In the genomic region with DNA sequence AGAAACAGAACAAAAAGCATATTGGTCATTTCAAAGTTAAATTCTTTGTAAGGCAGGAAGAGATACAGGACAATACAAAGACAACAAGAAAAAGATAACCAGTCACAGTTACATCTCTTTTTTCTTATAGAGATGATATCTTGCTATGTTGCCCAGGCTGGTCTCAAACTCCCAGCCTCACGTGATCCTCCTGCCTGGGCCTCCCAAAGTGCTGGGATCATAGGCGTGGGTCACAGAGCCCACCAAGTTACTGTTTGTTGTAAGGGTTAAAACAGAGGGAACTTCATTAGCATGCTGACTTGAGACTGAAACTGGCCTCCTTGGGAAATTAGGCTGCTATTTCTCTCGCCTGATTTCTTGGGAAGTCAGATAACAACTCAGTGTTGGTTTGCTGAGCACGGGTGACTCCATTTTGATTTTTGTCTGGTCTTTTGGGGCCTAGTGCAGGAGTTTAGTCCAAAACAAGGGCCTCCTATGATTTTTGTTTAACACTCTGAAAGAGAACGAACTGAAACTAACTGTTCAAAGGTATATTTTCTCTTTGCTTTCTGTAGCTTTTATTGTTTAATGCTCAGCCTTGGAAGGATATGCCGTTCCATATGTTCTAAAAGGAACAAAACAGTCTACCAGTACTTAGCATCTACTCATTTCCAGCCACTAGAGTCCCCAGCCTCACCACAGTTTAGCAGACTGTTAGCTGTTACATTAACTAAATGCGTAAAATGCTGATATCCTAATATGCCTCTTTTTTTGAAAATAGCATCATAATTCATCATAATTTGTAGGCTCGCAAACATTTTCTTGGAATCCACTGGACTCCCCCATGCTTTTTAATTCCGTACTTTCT, we compare ENCODE assay signal across 1 cellular context.
A peak's percentile ranks its signal among the peaks of the same experiment; 100 is the strongest.
TF ChIP-seq lines count a peak whose summit lies in the region.

No MANE protein-coding gene starts in this region.

TF ChIP-seq in K562, 482 proteins besides CTCF, POLR2A, EP300 and RAD21 (continued from another document and continues in another):
- TF ChIP-seq, protein P1, sequence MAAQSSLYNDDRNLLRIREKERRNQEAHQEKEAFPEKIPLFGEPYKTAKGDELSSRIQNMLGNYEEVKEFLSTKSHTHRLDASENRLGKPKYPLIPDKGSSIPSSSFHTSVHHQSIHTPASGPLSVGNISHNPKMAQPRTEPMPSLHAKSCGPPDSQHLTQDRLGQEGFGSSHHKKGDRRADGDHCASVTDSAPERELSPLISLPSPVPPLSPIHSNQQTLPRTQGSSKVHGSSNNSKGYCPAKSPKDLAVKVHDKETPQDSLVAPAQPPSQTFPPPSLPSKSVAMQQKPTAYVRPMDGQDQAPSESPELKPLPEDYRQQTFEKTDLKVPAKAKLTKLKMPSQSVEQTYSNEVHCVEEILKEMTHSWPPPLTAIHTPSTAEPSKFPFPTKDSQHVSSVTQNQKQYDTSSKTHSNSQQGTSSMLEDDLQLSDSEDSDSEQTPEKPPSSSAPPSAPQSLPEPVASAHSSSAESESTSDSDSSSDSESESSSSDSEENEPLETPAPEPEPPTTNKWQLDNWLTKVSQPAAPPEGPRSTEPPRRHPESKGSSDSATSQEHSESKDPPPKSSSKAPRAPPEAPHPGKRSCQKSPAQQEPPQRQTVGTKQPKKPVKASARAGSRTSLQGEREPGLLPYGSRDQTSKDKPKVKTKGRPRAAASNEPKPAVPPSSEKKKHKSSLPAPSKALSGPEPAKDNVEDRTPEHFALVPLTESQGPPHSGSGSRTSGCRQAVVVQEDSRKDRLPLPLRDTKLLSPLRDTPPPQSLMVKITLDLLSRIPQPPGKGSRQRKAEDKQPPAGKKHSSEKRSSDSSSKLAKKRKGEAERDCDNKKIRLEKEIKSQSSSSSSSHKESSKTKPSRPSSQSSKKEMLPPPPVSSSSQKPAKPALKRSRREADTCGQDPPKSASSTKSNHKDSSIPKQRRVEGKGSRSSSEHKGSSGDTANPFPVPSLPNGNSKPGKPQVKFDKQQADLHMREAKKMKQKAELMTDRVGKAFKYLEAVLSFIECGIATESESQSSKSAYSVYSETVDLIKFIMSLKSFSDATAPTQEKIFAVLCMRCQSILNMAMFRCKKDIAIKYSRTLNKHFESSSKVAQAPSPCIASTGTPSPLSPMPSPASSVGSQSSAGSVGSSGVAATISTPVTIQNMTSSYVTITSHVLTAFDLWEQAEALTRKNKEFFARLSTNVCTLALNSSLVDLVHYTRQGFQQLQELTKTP (IDR thresholded peaks at IDR 0.05; ENCODE audit: low read depth in 1 of 2, partially characterized antibody in 2 of 2) = no peak
- TF ChIP-seq, protein P2, sequence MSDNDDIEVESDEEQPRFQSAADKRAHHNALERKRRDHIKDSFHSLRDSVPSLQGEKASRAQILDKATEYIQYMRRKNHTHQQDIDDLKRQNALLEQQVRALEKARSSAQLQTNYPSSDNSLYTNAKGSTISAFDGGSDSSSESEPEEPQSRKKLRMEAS (CRISPR knock-in tag; IDR thresholded peaks at IDR 0.05) = no peak
- TF ChIP-seq SP1 (CRISPR knock-in tag; IDR thresholded peaks at IDR 0.05) = 0 out of 2 replicates have a peak, but pooled peaks have one; percentile 17
- TF ChIP-seq, protein P3, sequence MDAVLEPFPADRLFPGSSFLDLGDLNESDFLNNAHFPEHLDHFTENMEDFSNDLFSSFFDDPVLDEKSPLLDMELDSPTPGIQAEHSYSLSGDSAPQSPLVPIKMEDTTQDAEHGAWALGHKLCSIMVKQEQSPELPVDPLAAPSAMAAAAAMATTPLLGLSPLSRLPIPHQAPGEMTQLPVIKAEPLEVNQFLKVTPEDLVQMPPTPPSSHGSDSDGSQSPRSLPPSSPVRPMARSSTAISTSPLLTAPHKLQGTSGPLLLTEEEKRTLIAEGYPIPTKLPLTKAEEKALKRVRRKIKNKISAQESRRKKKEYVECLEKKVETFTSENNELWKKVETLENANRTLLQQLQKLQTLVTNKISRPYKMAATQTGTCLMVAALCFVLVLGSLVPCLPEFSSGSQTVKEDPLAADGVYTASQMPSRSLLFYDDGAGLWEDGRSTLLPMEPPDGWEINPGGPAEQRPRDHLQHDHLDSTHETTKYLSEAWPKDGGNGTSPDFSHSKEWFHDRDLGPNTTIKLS (IDR thresholded peaks at IDR 0.05; ENCODE audit: borderline replicate concordance, low read depth) = no peak
- TF ChIP-seq SMAD4 (CRISPR knock-in tag; conservative IDR thresholded peaks at IDR 0.05) = peak; percentile 92
- TF ChIP-seq, protein P4, sequence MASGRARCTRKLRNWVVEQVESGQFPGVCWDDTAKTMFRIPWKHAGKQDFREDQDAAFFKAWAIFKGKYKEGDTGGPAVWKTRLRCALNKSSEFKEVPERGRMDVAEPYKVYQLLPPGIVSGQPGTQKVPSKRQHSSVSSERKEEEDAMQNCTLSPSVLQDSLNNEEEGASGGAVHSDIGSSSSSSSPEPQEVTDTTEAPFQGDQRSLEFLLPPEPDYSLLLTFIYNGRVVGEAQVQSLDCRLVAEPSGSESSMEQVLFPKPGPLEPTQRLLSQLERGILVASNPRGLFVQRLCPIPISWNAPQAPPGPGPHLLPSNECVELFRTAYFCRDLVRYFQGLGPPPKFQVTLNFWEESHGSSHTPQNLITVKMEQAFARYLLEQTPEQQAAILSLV (tag; IDR thresholded peaks at IDR 0.05) = peak; percentile 85
- peak; percentile 85 for TF ChIP-seq MECOM (CRISPR knock-in tag; IDR thresholded peaks at IDR 0.05)
- no peak for TF ChIP-seq ZNF696 (CRISPR knock-in tag; conservative IDR thresholded peaks at IDR 0.05)
- peak; percentile 86 for TF ChIP-seq ZNF197 (CRISPR knock-in tag; IDR thresholded peaks at IDR 0.05; ENCODE audit: low read depth)
- peak; percentile 81; the same call in 1 of the 2 replicates for TF ChIP-seq IFI16 (CRISPR knock-in tag; IDR thresholded peaks at IDR 0.05)
- 0 out of 2 replicates have a peak, but pooled peaks have one; percentile 28 for TF ChIP-seq ZNF23 (CRISPR knock-in tag; IDR thresholded peaks at IDR 0.05)
- 0 out of 2 replicates have a peak, but pooled peaks have one; percentile 70 for TF ChIP-seq HIVEP1 (CRISPR knock-in tag; IDR thresholded peaks at IDR 0.05)
- TF ChIP-seq PHB (CRISPR knock-in tag; IDR thresholded peaks at IDR 0.05) = no peak
- TF ChIP-seq ZNF444 (CRISPR knock-in tag; IDR thresholded peaks at IDR 0.05) = peak; percentile 84; the same call in 1 of the 2 replicates
- TF ChIP-seq NR4A1 (CRISPR knock-in tag; IDR thresholded peaks at IDR 0.05) = peak; percentile 26; the same call in 1 of the 2 replicates
- TF ChIP-seq NR4A1 (tag; IDR thresholded peaks at IDR 0.05) = peak; percentile 93
- 0 out of 2 replicates have a peak, but pooled peaks have one; percentile 29 for TF ChIP-seq ZNF57 (CRISPR knock-in tag; IDR thresholded peaks at IDR 0.05)
- TF ChIP-seq ERF (CRISPR knock-in tag; IDR thresholded peaks at IDR 0.05) = peak; percentile 95
- TF ChIP-seq DDX20 (tag; IDR thresholded peaks at IDR 0.05; ENCODE audit: low read depth) = peak; percentile 89
- peak; percentile 82 for TF ChIP-seq ZNF668 (CRISPR knock-in tag; IDR thresholded peaks at IDR 0.05)
- peak; percentile 67 for TF ChIP-seq ZNF644 (tag; IDR thresholded peaks at IDR 0.05; ENCODE audit: low read depth)
- no peak for TF ChIP-seq SMARCA4 (IDR thresholded peaks at IDR 0.05)
- TF ChIP-seq, protein P5, sequence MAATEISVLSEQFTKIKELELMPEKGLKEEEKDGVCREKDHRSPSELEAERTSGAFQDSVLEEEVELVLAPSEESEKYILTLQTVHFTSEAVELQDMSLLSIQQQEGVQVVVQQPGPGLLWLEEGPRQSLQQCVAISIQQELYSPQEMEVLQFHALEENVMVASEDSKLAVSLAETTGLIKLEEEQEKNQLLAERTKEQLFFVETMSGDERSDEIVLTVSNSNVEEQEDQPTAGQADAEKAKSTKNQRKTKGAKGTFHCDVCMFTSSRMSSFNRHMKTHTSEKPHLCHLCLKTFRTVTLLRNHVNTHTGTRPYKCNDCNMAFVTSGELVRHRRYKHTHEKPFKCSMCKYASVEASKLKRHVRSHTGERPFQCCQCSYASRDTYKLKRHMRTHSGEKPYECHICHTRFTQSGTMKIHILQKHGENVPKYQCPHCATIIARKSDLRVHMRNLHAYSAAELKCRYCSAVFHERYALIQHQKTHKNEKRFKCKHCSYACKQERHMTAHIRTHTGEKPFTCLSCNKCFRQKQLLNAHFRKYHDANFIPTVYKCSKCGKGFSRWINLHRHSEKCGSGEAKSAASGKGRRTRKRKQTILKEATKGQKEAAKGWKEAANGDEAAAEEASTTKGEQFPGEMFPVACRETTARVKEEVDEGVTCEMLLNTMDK (IDR thresholded peaks at IDR 0.05; ENCODE audit: borderline replicate concordance, insufficient read depth, low read depth, low read length, poor library complexity, severe bottlenecking) = no peak
- TF ChIP-seq NFXL1 (CRISPR knock-in tag; IDR thresholded peaks at IDR 0.05) = 0 out of 2 replicates have a peak, but pooled peaks have one; percentile 53
- no peak for TF ChIP-seq NFE2 (IDR thresholded peaks at IDR 0.05; ENCODE audit: low read depth)
- peak; percentile 91 for TF ChIP-seq ZNF766 (CRISPR knock-in tag; conservative IDR thresholded peaks at IDR 0.05)
- TF ChIP-seq, protein P6, sequence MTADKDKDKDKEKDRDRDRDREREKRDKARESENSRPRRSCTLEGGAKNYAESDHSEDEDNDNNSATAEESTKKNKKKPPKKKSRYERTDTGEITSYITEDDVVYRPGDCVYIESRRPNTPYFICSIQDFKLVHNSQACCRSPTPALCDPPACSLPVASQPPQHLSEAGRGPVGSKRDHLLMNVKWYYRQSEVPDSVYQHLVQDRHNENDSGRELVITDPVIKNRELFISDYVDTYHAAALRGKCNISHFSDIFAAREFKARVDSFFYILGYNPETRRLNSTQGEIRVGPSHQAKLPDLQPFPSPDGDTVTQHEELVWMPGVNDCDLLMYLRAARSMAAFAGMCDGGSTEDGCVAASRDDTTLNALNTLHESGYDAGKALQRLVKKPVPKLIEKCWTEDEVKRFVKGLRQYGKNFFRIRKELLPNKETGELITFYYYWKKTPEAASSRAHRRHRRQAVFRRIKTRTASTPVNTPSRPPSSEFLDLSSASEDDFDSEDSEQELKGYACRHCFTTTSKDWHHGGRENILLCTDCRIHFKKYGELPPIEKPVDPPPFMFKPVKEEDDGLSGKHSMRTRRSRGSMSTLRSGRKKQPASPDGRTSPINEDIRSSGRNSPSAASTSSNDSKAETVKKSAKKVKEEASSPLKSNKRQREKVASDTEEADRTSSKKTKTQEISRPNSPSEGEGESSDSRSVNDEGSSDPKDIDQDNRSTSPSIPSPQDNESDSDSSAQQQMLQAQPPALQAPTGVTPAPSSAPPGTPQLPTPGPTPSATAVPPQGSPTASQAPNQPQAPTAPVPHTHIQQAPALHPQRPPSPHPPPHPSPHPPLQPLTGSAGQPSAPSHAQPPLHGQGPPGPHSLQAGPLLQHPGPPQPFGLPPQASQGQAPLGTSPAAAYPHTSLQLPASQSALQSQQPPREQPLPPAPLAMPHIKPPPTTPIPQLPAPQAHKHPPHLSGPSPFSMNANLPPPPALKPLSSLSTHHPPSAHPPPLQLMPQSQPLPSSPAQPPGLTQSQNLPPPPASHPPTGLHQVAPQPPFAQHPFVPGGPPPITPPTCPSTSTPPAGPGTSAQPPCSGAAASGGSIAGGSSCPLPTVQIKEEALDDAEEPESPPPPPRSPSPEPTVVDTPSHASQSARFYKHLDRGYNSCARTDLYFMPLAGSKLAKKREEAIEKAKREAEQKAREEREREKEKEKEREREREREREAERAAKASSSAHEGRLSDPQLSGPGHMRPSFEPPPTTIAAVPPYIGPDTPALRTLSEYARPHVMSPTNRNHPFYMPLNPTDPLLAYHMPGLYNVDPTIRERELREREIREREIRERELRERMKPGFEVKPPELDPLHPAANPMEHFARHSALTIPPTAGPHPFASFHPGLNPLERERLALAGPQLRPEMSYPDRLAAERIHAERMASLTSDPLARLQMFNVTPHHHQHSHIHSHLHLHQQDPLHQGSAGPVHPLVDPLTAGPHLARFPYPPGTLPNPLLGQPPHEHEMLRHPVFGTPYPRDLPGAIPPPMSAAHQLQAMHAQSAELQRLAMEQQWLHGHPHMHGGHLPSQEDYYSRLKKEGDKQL (CRISPR knock-in tag; IDR thresholded peaks at IDR 0.05; ENCODE audit: borderline replicate concordance) = no peak
- TF ChIP-seq ZKSCAN8 (CRISPR knock-in tag; IDR thresholded peaks at IDR 0.05) = peak; percentile 88
- TF ChIP-seq, protein P7, sequence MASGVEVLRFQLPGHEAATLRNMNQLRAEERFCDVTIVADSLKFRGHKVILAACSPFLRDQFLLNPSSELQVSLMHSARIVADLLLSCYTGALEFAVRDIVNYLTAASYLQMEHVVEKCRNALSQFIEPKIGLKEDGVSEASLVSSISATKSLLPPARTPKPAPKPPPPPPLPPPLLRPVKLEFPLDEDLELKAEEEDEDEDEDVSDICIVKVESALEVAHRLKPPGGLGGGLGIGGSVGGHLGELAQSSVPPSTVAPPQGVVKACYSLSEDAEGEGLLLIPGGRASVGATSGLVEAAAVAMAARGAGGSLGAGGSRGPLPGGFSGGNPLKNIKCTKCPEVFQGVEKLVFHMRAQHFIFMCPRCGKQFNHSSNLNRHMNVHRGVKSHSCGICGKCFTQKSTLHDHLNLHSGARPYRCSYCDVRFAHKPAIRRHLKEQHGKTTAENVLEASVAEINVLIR (CRISPR knock-in tag; IDR thresholded peaks at IDR 0.05) = peak; percentile 68
- peak; percentile 80; the same call in 1 of the 2 replicates for TF ChIP-seq GATAD2A (IDR thresholded peaks at IDR 0.05)
- peak; percentile 67; the same call in 1 of the 2 replicates for TF ChIP-seq TEAD2 (tag; IDR thresholded peaks at IDR 0.05)
- TF ChIP-seq, protein P8, sequence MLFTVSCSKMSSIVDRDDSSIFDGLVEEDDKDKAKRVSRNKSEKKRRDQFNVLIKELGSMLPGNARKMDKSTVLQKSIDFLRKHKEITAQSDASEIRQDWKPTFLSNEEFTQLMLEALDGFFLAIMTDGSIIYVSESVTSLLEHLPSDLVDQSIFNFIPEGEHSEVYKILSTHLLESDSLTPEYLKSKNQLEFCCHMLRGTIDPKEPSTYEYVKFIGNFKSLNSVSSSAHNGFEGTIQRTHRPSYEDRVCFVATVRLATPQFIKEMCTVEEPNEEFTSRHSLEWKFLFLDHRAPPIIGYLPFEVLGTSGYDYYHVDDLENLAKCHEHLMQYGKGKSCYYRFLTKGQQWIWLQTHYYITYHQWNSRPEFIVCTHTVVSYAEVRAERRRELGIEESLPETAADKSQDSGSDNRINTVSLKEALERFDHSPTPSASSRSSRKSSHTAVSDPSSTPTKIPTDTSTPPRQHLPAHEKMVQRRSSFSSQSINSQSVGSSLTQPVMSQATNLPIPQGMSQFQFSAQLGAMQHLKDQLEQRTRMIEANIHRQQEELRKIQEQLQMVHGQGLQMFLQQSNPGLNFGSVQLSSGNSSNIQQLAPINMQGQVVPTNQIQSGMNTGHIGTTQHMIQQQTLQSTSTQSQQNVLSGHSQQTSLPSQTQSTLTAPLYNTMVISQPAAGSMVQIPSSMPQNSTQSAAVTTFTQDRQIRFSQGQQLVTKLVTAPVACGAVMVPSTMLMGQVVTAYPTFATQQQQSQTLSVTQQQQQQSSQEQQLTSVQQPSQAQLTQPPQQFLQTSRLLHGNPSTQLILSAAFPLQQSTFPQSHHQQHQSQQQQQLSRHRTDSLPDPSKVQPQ (CRISPR knock-in tag; IDR thresholded peaks at IDR 0.05; ENCODE audit: borderline replicate concordance) = no peak
- TF ChIP-seq TAF7 (tag; IDR thresholded peaks at IDR 0.05) = peak; percentile 60; the same call in 1 of the 2 replicates
- TF ChIP-seq FOXA3 (CRISPR knock-in tag; conservative IDR thresholded peaks at IDR 0.05 in 1 of 2, IDR thresholded peaks at IDR 0.05 in 1 of 2) = no peak
- peak; percentile 91 for TF ChIP-seq SMAD3 (CRISPR knock-in tag; conservative IDR thresholded peaks at IDR 0.05)
- 0 out of 2 replicates have a peak, but pooled peaks have one; percentile 51 for TF ChIP-seq ZNF76 (CRISPR knock-in tag; IDR thresholded peaks at IDR 0.05; ENCODE audit: borderline replicate concordance)
